ENCODE assay signal across 9 cellular contexts in genomic region chr20:31403886-31404285, GRCh38. TPM values are rescaled to one million over a fixed set of nuclear protein-coding genes. Genes with fewer than 3 reads are reported as not detected.
"Had no signal": no experiment of that assay in that cellular context is flagged by ENCODE, and none has a peak within 500 bp of the region (broad histone marks: within the 10 kb centered on the region; RNA-seq: fewer than 3 reads in every experiment).

No MANE protein-coding gene starts in this region.

- H3K4me2 ChIP-seq: KMS-11 had no signal

- DNase-seq: IMR-90, KBM-7, KG1 had no signal

- H3K27ac ChIP-seq: HL-60, KMS-11 had no signal

- FAIRE-seq: HTR-8/SVneo had no signal

- H3K9ac ChIP-seq: KMS-11 had no signal

RNA-seq across cellular contexts. Expression of gene DEFB121, which starts 2.1 kb away (rescaled TPM):
- total RNA-seq: HT-29, HT1080, IMR-90 had no signal
- polyA plus RNA-seq: IgD-negative memory B cell, IMR-90 had no signal

RNA-seq across cellular contexts. Expression of gene DEFB119, which starts 13.5 kb away (rescaled TPM):
- total RNA-seq: HT-29, HT1080, IMR-90 had no signal
- polyA plus RNA-seq: IgD-negative memory B cell, IMR-90 had no signal

RNA-seq across cellular contexts. Expression of gene DEFB118, which starts 35.5 kb away (rescaled TPM):
- total RNA-seq: HT-29, HT1080, IMR-90 had no signal
- polyA plus RNA-seq: IgD-negative memory B cell, IMR-90 had no signal

RNA-seq across cellular contexts. Expression of gene DEFB123, which starts 36.5 kb away (rescaled TPM):
- total RNA-seq: HT-29, HT1080, IMR-90 had no signal
- polyA plus RNA-seq: IgD-negative memory B cell, IMR-90 had no signal
